9 cellular contexts compared by ENCODE assay signal in the genomic region with DNA sequence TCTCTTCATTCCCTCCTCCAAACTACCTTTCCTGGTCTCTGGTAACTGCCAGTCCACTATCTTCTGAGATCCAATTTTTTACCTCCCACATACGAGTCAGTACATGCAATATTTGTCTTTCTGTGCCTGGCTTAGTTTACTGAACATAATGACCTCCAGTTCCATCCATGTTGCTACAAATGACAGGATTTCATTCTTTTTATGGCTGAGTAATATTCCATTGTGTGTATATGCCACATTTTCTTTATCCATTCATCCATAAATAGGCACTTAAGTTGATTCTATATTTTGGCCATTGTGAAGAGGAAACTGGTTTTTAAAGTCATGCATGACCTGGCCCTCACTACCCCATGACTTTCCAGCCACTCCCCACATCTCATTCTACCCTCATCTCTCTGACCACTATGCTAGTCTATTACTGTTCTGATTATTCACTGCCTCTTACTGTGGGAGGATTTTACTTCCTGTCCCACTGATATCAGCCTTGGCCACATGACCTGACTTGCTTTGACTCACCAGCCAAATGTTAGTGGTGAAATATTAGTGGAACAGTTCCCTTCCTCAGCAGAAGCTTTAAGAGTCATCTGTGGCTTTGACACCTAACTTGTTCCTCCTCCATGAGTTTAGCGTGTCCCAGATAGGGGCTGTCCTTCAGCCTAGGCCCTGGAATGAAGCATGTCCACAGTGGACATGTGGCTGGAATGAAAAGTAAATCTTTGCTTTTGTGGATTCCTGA. TPM values are rescaled to one million over a fixed set of nuclear protein-coding genes. Genes with fewer than 3 reads are reported as not detected.
DNase-seq lines count a peak whose midpoint lies in the region; ATAC-seq and TF ChIP-seq lines count a peak whose summit lies in the region.
"Had no signal": no experiment of that assay in that cellular context is flagged by ENCODE, and none has a peak within 500 bp of the region (broad histone marks: within the 10 kb centered on the region; RNA-seq: fewer than 3 reads in every experiment).

No MANE protein-coding gene starts in this region.

- no peak for TF ChIP-seq CTCF in ascending aorta (IDR thresholded peaks at IDR 0.05)

- no peak overlapping the region for H3K4me3 Mint-ChIP-seq in activated naive CD8-positive, alpha-beta T cell treated with anti-CD3 and anti-CD28 coated beads, Interleukin-2, amount 10 ng/mL, durations not matched to agents 7 days and 5 days

- peaks cover 6% of the 10 kb centered on the region for H3K9me3 Mint-ChIP-seq in activated naive CD8-positive, alpha-beta T cell treated with anti-CD3 and anti-CD28 coated beads, Interleukin-2, amount 10 ng/mL, durations not matched to agents 7 days and 5 days

- H3K4me1 ChIP-seq in ascending aorta: no peaks in the 10 kb centered on the region

- no peaks in the 10 kb centered on the region for H3K27me3 Mint-ChIP-seq in activated naive CD8-positive, alpha-beta T cell treated with anti-CD3 and anti-CD28 coated beads, Interleukin-2, amount 10 ng/mL, durations not matched to agents 7 days and 5 days

- H3K9me3 ChIP-seq in ascending aorta: no peaks in the 10 kb centered on the region
- H3K9me3 ChIP-seq: neutrophil had no signal

- H3K27me3 ChIP-seq in ascending aorta: no peaks in the 10 kb centered on the region
- H3K27me3 ChIP-seq: neutrophil had no signal

- H3K27ac ChIP-seq in ascending aorta: no peak overlapping the region
- H3K27ac ChIP-seq: neutrophil had no signal

- peaks cover 7 to 8% of the 10 kb centered on the region in 2 donors for H3K36me3 ChIP-seq in ascending aorta

- peak; percentile 36 for ATAC-seq in GM19468 (IDR thresholded peaks at IDR 0.05; ENCODE audit: extremely low read depth, unreplicated experiment)
- peak; percentile 86 for ATAC-seq in HG03521 (IDR thresholded peaks at IDR 0.05; ENCODE audit: unreplicated experiment)
- peak; percentile 75 for ATAC-seq in activated naive CD8-positive, alpha-beta T cell treated with anti-CD3 and anti-CD28 coated beads, Interleukin-2, amount 10 ng/mL, durations not matched to agents 7 days and 5 days (ENCODE audit: low read depth)

- H3K4me3 ChIP-seq in ascending aorta: no peak overlapping the region

- H3K27ac Mint-ChIP-seq in activated naive CD8-positive, alpha-beta T cell treated with anti-CD3 and anti-CD28 coated beads, Interleukin-2, amount 10 ng/mL, durations not matched to agents 7 days and 5 days: peak overlapping the region; percentile 15

- POLR2A ChIA-PET in activated naive CD8-positive, alpha-beta T cell treated with anti-CD3 and anti-CD28 coated beads, Interleukin-2, amount 10 ng/mL, durations not matched to agents 7 days and 5 days (lab: Charles Lee): interaction anchor here (0.5 kb wide), 1 partner anchor 123 kb away, joined by 3 read pairs; no protein-coding TSS in a partner anchor

- H3K4me1 Mint-ChIP-seq in activated naive CD8-positive, alpha-beta T cell treated with anti-CD3 and anti-CD28 coated beads, Interleukin-2, amount 10 ng/mL, durations not matched to agents 7 days and 5 days: peaks cover 16% of the 10 kb centered on the region

- intact Hi-C loops in ascending aorta (cut with DNase I): no loop called here

- peak; percentile 45 for DNase-seq in GM04503 (ENCODE audit: low read depth)
- no peak for DNase-seq in activated naive CD8-positive, alpha-beta T cell treated with anti-CD3 and anti-CD28 coated beads, Interleukin-2, amount 10 ng/mL, durations not matched to agents 7 days and 5 days
- peak; percentile 90 for DNase-seq in myocyte (ENCODE audit: low read depth)
- no peak for DNase-seq in ascending aorta (ENCODE audit: low spot score in 2 of 2)
- no peak for DNase-seq in midbrain (lab: John Stamatoyannopoulos, UW)
- no peak for DNase-seq in NCI-H2171 treated with DMSO at 0.1 percent for 48 hours (lab: John Stamatoyannopoulos, UW)

- peaks cover 7% of the 10 kb centered on the region for H3K36me3 Mint-ChIP-seq in activated naive CD8-positive, alpha-beta T cell treated with anti-CD3 and anti-CD28 coated beads, Interleukin-2, amount 10 ng/mL, durations not matched to agents 7 days and 5 days

RNA-seq across cellular contexts. Expression of gene GOLGA5, which starts 52.2 kb away (rescaled TPM):
- total RNA-seq in activated naive CD8-positive, alpha-beta T cell treated with anti-CD3 and anti-CD28 coated beads, Interleukin-2, amount 10 ng/mL, durations not matched to agents 7 days and 5 days: 10 to 100 TPM; 20.8 to 22.1 TPM
- total RNA-seq in myocyte (44.9 and 52.6 TPM in 2 replicates), ascending aorta (26.3 TPM)
- 23.0 TPM for polyA plus RNA-seq in myocyte (2012)

Comparison
In these comparisons a context has a peak if more than half of its experiments do, and no peak if none do; other contexts are left out.
1. DNase-seq: peak in GM04503 (single experiment) and myocyte (single experiment); none in activated naive CD8-positive, alpha-beta T cell treated with anti-CD3 and anti-CD28 coated beads, Interleukin-2, amount 10 ng/mL, durations not matched to agents 7 days and 5 days (single experiment), ascending aorta (0 of 2), midbrain (single experiment) and NCI-H2171 treated with DMSO at 0.1 percent for 48 hours (single experiment).
2. ATAC-seq: peak in every context shown above with its lines; median percentile 86 in HG03521; 75 in activated naive CD8-positive, alpha-beta T cell treated with anti-CD3 and anti-CD28 coated beads, Interleukin-2, amount 10 ng/mL, durations not matched to agents 7 days and 5 days; 36 in GM19468.